Comparison of ENCODE assay signal across 18 cellular contexts in genomic region chr10:53453196-53453595, GRCh38.
DNase-seq lines count a peak whose midpoint lies in the region; ATAC-seq, FAIRE-seq and TF ChIP-seq lines count a peak whose summit lies in the region.
"Had no signal": no experiment of that assay in that cellular context is flagged by ENCODE, and none has a peak within 500 bp of the region (broad histone marks: within the 10 kb centered on the region; RNA-seq: fewer than 3 reads in every experiment).

No MANE protein-coding gene starts in this region.

- H3K4me1 ChIP-seq in PC-3 (ENCODE audit: insufficient read depth, low read length): no peaks in the 10 kb centered on the region
- H3K4me1 ChIP-seq in aorta (ENCODE audit: control insufficient read depth in 1 of 2, insufficient read depth in 2 of 2, low read length in 2 of 2): no peaks in the 10 kb centered on the region
- H3K4me1 ChIP-seq: parathyroid adenoma, SJSA1 had no signal

- H4K20me1 ChIP-seq in PC-3 (ENCODE audit: low read length): no peaks in the 10 kb centered on the region

- no peak for FAIRE-seq in urothelium cell line (lab: Jason Lieb, UNC)
- FAIRE-seq: colon had no signal

- H3K4me3 ChIP-seq in PC-3 (ENCODE audit: low read length) (no peak overlapping the region), epithelial cell of proximal tubule (ENCODE audit: low read depth, low read length) (no peak overlapping the region), retinal pigment epithelial cell (ENCODE audit: low read length) (no peak overlapping the region), aorta (ENCODE audit: low read length in 2 of 2) (no peak overlapping the region)
- H3K4me3 ChIP-seq: SJSA1 had no signal

- CTCF ChIA-PET in PC-3 (lab: Charles Lee): interaction anchor here (0.7 to 1.1 kb wide), 3 partner anchors 13 to 36 kb away, joined by 3 to 5 read pairs (median 3); no protein-coding TSS in a partner anchor

- intact Hi-C loops in PC-3 (cut with micrococcal nuclease) (no loop called here), aorta (cut with DNase I) (no loop called here), head of caudate nucleus (cut with DNase I) (no loop called here)

- no peak overlapping the region for H3K9ac ChIP-seq in PC-3 (ENCODE audit: low read length)
- H3K9ac ChIP-seq: parathyroid adenoma had no signal

- BruUV-seq in PC-3 (replicated peaks; lab: Mats Ljungman, UMichigan): no TSS peak

- no peak overlapping the region for H3K4me2 ChIP-seq in PC-3 (ENCODE audit: low read length)

- H2AFZ ChIP-seq in PC-3 (ENCODE audit: low read length): no peak overlapping the region
- H2AFZ ChIP-seq: parathyroid adenoma had no signal

- H3K79me2 ChIP-seq in PC-3 (ENCODE audit: low read length): no peaks in the 10 kb centered on the region
- H3K79me2 ChIP-seq: parathyroid adenoma had no signal

- no peaks in the 10 kb centered on the region for H3K27me3 ChIP-seq in PC-3 (ENCODE audit: low read length)
- H3K27me3 ChIP-seq in aorta (ENCODE audit: control insufficient read depth in 1 of 2, insufficient read depth in 2 of 2, low read length in 1 of 2): no peaks in the 10 kb centered on the region
- H3K27me3 ChIP-seq: SJSA1 had no signal

- ATAC-seq in PC-3: peak; percentile 85
- ATAC-seq in aorta (ENCODE audit: low FRiP score): no peak
- ATAC-seq: activated CD8-positive, alpha-beta T cell treated with anti-CD3 and anti-CD28 coated beads, Interleukin-2, amount 10 ng/mL, durations not matched to agents 7 days and 5 days had no signal

- H3K36me3 ChIP-seq in PC-3 (ENCODE audit: low read depth, low read length): no peaks in the 10 kb centered on the region
- H3K36me3 ChIP-seq in aorta (ENCODE audit: control insufficient read depth in 1 of 2, insufficient read depth in 2 of 2, low read length in 1 of 2): no peaks in the 10 kb centered on the region
- H3K36me3 ChIP-seq: SJSA1 had no signal

- POLR2A ChIA-PET in PC-3 (lab: Charles Lee; ENCODE audit: unreplicated experiment): no interaction called here

- H3K9me3 ChIP-seq in PC-3 (ENCODE audit: low read length) (no peaks in the 10 kb centered on the region), aorta (ENCODE audit: control insufficient read depth, low read length) (no peaks in the 10 kb centered on the region)
- H3K9me3 ChIP-seq: SJSA1 had no signal

- H3K9me2 ChIP-seq in PC-3 (replicated peaks; ENCODE audit: low read length): no peaks in the 10 kb centered on the region

- H3K27ac ChIP-seq in PC-3 (ENCODE audit: low read length): no peak overlapping the region
- no peak overlapping the region for H3K27ac ChIP-seq in aorta (ENCODE audit: low read depth in 1 of 2, low read length in 2 of 2)
- H3K27ac ChIP-seq: epithelial cell of prostate, parathyroid adenoma, SJSA1 had no signal

- peak; percentile 86 for TF ChIP-seq CTCF in PC-3 (conservative IDR thresholded peaks at IDR 0.05; ENCODE audit: low read depth, low read length)
- TF ChIP-seq CTCF in epithelial cell of proximal tubule (conservative IDR thresholded peaks at IDR 0.05; ENCODE audit: low read depth, low read length): peak; percentile 44
- peak; percentile 45 for TF ChIP-seq CTCF in retinal pigment epithelial cell (conservative IDR thresholded peaks at IDR 0.05; ENCODE audit: low read depth, low read length)

- DNase-seq in HT1080 (ENCODE audit: low read depth) (peak; percentile 6), PC-3 (peak; percentile 58), epithelial cell of proximal tubule (ENCODE audit: low read depth) (no peak), retinal pigment epithelial cell (ENCODE audit: low read depth) (no peak), urothelium cell line (ENCODE audit: low spot score) (no peak), aorta (no peak), NCI-H1092 (lab: John Stamatoyannopoulos, UW) (no peak), head of caudate nucleus (no peak)
- DNase-seq: activated CD8-positive, alpha-beta T cell treated with anti-CD3 and anti-CD28 coated beads, Interleukin-2, amount 10 ng/mL, durations not matched to agents 7 days and 5 days; amniotic stem cell; CD4-positive, CD25-positive, alpha-beta regulatory T cell; EL; kidney glomerular epithelial cell; NCI-H2081 had no signal

- H3F3A ChIP-seq in PC-3 (ENCODE audit: low read length, unreplicated experiment): no peaks in the 10 kb centered on the region

- WGBS in aorta, 2 donors: 54 to 67% methylated on average over 1 of the region's 1 CpG

Comparison
In these comparisons a context has a peak if more than half of its experiments do, and no peak if none do; other contexts are left out.
1. DNase-seq: peak in HT1080 (single experiment) and PC-3 (single experiment); none in epithelial cell of proximal tubule (single experiment), retinal pigment epithelial cell (single experiment), urothelium cell line (single experiment), aorta (0 of 2), NCI-H1092 (single experiment) and head of caudate nucleus (0 of 42).
2. Peak in every context shown above with its lines, with median percentiles within 50 percentile points of each other: CTCF ChIP-seq.